Comparison of ENCODE assay signal across 1 cellular context in genomic region chr22:38984782-38985757, GRCh38.
A peak's percentile ranks its signal among the peaks of the same experiment; 100 is the strongest.
TF ChIP-seq lines count a peak whose summit lies in the region.

No MANE protein-coding gene starts in this region.

TF ChIP-seq in H1, 55 proteins besides CTCF, POLR2A, EP300 and RAD21:
- TF ChIP-seq TCF12 (IDR thresholded peaks at IDR 0.05; ENCODE audit: low read depth, low read length) (0 out of 2 replicates have a peak, but pooled peaks have one; percentile 45), JUN (IDR thresholded peaks at IDR 0.05; ENCODE audit: low read depth, low read length) (peak; percentile 13; the same call in 1 of the 2 replicates), JUND (IDR thresholded peaks at IDR 0.05; ENCODE audit: low read length) (peak; percentile 71; the same call in 1 of the 2 replicates)
TF ChIP-seq in H1: peak in this region for 3; not testable (repeated sequence) for 52.
